ENCODE assay signal across 22 cellular contexts in the genomic region with DNA sequence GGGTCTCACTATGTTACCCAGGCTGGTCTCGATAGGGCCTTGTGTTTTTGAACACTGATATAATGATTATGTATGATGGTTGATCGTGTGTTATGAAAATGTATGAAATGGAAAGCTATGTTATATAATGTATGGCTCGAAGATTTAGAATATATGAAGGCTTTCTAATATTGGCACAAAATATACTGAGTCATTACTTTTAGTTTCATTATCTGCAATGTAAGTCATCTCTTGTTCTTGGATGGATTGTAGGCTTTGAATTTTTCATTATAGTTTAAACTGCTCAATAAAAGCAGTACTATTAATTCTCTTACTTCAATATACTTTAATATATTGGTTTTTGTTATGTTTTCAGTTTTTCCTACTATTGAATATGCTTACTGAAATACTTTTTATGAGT. TPM values are rescaled to one million over a fixed set of nuclear protein-coding genes. Genes with fewer than 3 reads are reported as not detected.
"Had no signal": no experiment of that assay in that cellular context is flagged by ENCODE, and none has a peak within 500 bp of the region (broad histone marks: within the 10 kb centered on the region; RNA-seq: fewer than 3 reads in every experiment).

No MANE protein-coding gene starts in this region.

- H3K4me3 ChIP-seq: body of pancreas, gastroesophageal sphincter, heart right ventricle, thyroid gland had no signal

- ATAC-seq: activated CD8-positive, alpha-beta memory T cell treated with anti-CD3 and anti-CD28 coated beads, Interleukin-2, amount 10 ng/mL, durations not matched to agents 7 days and 5 days; activated T-helper 17 cell treated with anti-CD3 and anti-CD28 coated beads, Interleukin-2, amount 50 U/mL, for 72 hours; body of pancreas; gastroesophageal sphincter; heart right ventricle; left cardiac atrium; natural killer cell had no signal

- H3K27ac ChIP-seq: body of pancreas, gastroesophageal sphincter, heart right ventricle, thyroid gland had no signal

- FAIRE-seq: colon had no signal

- H3K9me3 Mint-ChIP-seq: activated B cell treated with CpG ODN at 0.5 μM for 24 hours; activated CD4-positive, alpha-beta memory T cell treated with anti-CD3 and anti-CD28 coated beads, Interleukin-2, amount 10 ng/mL, durations not matched to agents 7 days and 5 days; activated naive CD8-positive, alpha-beta T cell treated with anti-CD3 and anti-CD28 coated beads for 36 hours; activated T-helper 17 cell treated with anti-CD3 and anti-CD28 coated beads, Interleukin-2, amount 50 U/mL, for 72 hours; T-helper 2 cell treated with Interferon-gamma antibody and Interleukin-4, amounts not matched to agents 5 μg/mL and 100 μg/mL, for 36 hours had no signal

- H3K27me3 ChIP-seq: body of pancreas, gastroesophageal sphincter, thyroid gland had no signal

- H3K4me1 ChIP-seq: body of pancreas, gastroesophageal sphincter, heart right ventricle, thyroid gland had no signal

- H3K36me3 ChIP-seq: gastroesophageal sphincter, heart right ventricle, thyroid gland had no signal

- DNase-seq: activated B cell treated with CpG ODN at 0.5 μM for 24 hours; activated CD4-positive, alpha-beta memory T cell treated with anti-CD3 and anti-CD28 coated beads, Interleukin-2, amount 10 ng/mL, durations not matched to agents 7 days and 5 days; activated CD4-positive, alpha-beta T cell treated with anti-CD3 and anti-CD28 coated beads for 4 hours; activated CD8-positive, alpha-beta memory T cell treated with anti-CD3 and anti-CD28 coated beads, Interleukin-2, amount 10 ng/mL, durations not matched to agents 7 days and 5 days; activated naive CD4-positive, alpha-beta T cell; activated naive CD8-positive, alpha-beta T cell treated with anti-CD3 and anti-CD28 coated beads for 36 hours; amniotic stem cell; body of pancreas; central memory CD4-positive, alpha-beta T cell; heart right ventricle; left cardiac atrium; mesendoderm; natural killer cell; stimulated activated CD4-positive, alpha-beta T cell treated with anti-CD3 and anti-CD28 coated beads, Interleukin-12 subunit alpha, Interleukin-12 subunit beta, amount 100 ng/mL, for 4 hours; stimulated activated CD4-positive, alpha-beta T cell treated with anti-CD3 and anti-CD28 coated beads, Interleukin-1b, Interleukin-23, amount 100 ng/mL, for 48 hours; stimulated activated CD8-positive, alpha-beta memory T cell treated with anti-CD3 and anti-CD28 coated beads, Interleukin-4, amount 100 ng/mL, for 48 hours; stimulated activated naive CD4-positive, alpha-beta T cell; thyroid gland had no signal

- H3K9me3 ChIP-seq: body of pancreas, gastroesophageal sphincter, heart right ventricle, thyroid gland had no signal

- H3K27ac Mint-ChIP-seq: activated B cell treated with CpG ODN at 0.5 μM for 24 hours; activated CD4-positive, alpha-beta memory T cell treated with anti-CD3 and anti-CD28 coated beads, Interleukin-2, amount 10 ng/mL, durations not matched to agents 7 days and 5 days; activated CD8-positive, alpha-beta memory T cell treated with anti-CD3 and anti-CD28 coated beads, Interleukin-2, amount 10 ng/mL, durations not matched to agents 7 days and 5 days; activated naive CD8-positive, alpha-beta T cell treated with anti-CD3 and anti-CD28 coated beads for 36 hours; activated T-helper 17 cell treated with anti-CD3 and anti-CD28 coated beads, Interleukin-2, amount 50 U/mL, for 72 hours; natural killer cell; T-helper 2 cell treated with Interferon-gamma antibody and Interleukin-4, amounts not matched to agents 5 μg/mL and 100 μg/mL, for 36 hours had no signal

- H3K4me3 Mint-ChIP-seq: activated B cell treated with CpG ODN at 0.5 μM for 24 hours; activated CD4-positive, alpha-beta memory T cell treated with anti-CD3 and anti-CD28 coated beads, Interleukin-2, amount 10 ng/mL, durations not matched to agents 7 days and 5 days; activated CD8-positive, alpha-beta memory T cell treated with anti-CD3 and anti-CD28 coated beads, Interleukin-2, amount 10 ng/mL, durations not matched to agents 7 days and 5 days; activated naive CD8-positive, alpha-beta T cell treated with anti-CD3 and anti-CD28 coated beads for 36 hours; activated T-helper 17 cell treated with anti-CD3 and anti-CD28 coated beads, Interleukin-2, amount 50 U/mL, for 72 hours; natural killer cell; T-helper 2 cell treated with Interferon-gamma antibody and Interleukin-4, amounts not matched to agents 5 μg/mL and 100 μg/mL, for 36 hours had no signal

- H3K36me3 Mint-ChIP-seq: activated CD8-positive, alpha-beta memory T cell treated with anti-CD3 and anti-CD28 coated beads, Interleukin-2, amount 10 ng/mL, durations not matched to agents 7 days and 5 days; activated naive CD8-positive, alpha-beta T cell treated with anti-CD3 and anti-CD28 coated beads for 36 hours; natural killer cell had no signal

- H3K4me1 Mint-ChIP-seq: activated B cell treated with CpG ODN at 0.5 μM for 24 hours; activated CD4-positive, alpha-beta memory T cell treated with anti-CD3 and anti-CD28 coated beads, Interleukin-2, amount 10 ng/mL, durations not matched to agents 7 days and 5 days; activated CD8-positive, alpha-beta memory T cell treated with anti-CD3 and anti-CD28 coated beads, Interleukin-2, amount 10 ng/mL, durations not matched to agents 7 days and 5 days; activated naive CD8-positive, alpha-beta T cell treated with anti-CD3 and anti-CD28 coated beads for 36 hours; activated T-helper 17 cell treated with anti-CD3 and anti-CD28 coated beads, Interleukin-2, amount 50 U/mL, for 72 hours; natural killer cell had no signal

RNA-seq across cellular contexts. Expression of a gene that starts 10.1 kb away (rescaled TPM):
- total RNA-seq: activated B cell treated with CpG ODN at 0.5 μM for 24 hours; activated CD4-positive, alpha-beta memory T cell treated with anti-CD3 and anti-CD28 coated beads, Interleukin-2, amount 10 ng/mL, durations not matched to agents 7 days and 5 days; activated CD8-positive, alpha-beta memory T cell treated with anti-CD3 and anti-CD28 coated beads, Interleukin-2, amount 10 ng/mL, durations not matched to agents 7 days and 5 days; activated naive CD8-positive, alpha-beta T cell treated with anti-CD3 and anti-CD28 coated beads for 36 hours; activated T-helper 17 cell treated with anti-CD3 and anti-CD28 coated beads, Interleukin-2, amount 50 U/mL, for 72 hours; natural killer cell had no signal
